ENCODE assay signal across 28 cellular contexts in genomic region chr2:118307864-118308263, GRCh38.
"Had no signal": no experiment of that assay in that cellular context is flagged by ENCODE, and none has a peak within 500 bp of the region (broad histone marks: within the 10 kb centered on the region; RNA-seq: fewer than 3 reads in every experiment).

No MANE protein-coding gene starts in this region.

- H3K9ac ChIP-seq: neural progenitor cell had no signal

- H3K36me3 Mint-ChIP-seq: mesothelial cell of epicardium; naive B cell; neural progenitor cell; stimulated activated memory B cell treated with anti-CD40 and anti-IgM and Interleukin-4, amounts not matched to agents 10 μg/mL and 1 μg/mL and 100 μg/mL, for 72 hours had no signal

- H3K27ac Mint-ChIP-seq: mesothelial cell of epicardium; nephron progenitor cell; neural progenitor cell; progenitor cell of endocrine pancreas; stimulated activated memory B cell treated with anti-CD40 and anti-IgM and Interleukin-4, amounts not matched to agents 10 μg/mL and 1 μg/mL and 100 μg/mL, for 72 hours had no signal

- FAIRE-seq: urothelium cell line had no signal

- H2AFZ ChIP-seq: hepatocyte, neural progenitor cell had no signal

- H3K27ac ChIP-seq: hepatocyte, left ventricle myocardium inferior, neural progenitor cell, neutrophil, ovary, right atrium auricular region, right lobe of liver, stomach, testis, thyroid gland, transverse colon, upper lobe of right lung had no signal

- H3K9me3 ChIP-seq: neutrophil, ovary, right atrium auricular region, right lobe of liver, stomach, testis, thyroid gland, transverse colon, upper lobe of right lung had no signal

- H3K27me3 ChIP-seq: ovary, right atrium auricular region, right lobe of liver, testis, thyroid gland had no signal

- DNase-seq: islet precursor cell; left ventricle myocardium inferior; mesendoderm; naive B cell; nephron progenitor cell; occipital lobe; ovary; right lobe of liver; stimulated activated CD4-positive, alpha-beta T cell treated with anti-CD3 and anti-CD28 coated beads, Interleukin-1b, Interleukin-23, amount 100 ng/mL, for 48 hours; stimulated activated CD4-positive, alpha-beta T cell treated with anti-CD3 and anti-CD28 coated beads, Interleukin-2, amount 100 ng/mL, for 48 hours; stimulated activated CD4-positive, alpha-beta T cell treated with anti-CD3 and anti-CD28 coated beads, Interleukin-4, amount 100 ng/mL, for 4 hours; stimulated activated CD8-positive, alpha-beta memory T cell treated with anti-CD3 and anti-CD28 coated beads, Interleukin-4, amount 100 ng/mL, for 48 hours; stimulated activated naive CD8-positive, alpha-beta T cell treated with anti-CD3 and anti-CD28 coated beads, Interleukin-15, Interleukin-2, amounts not matched to agents 100 U/mL and 50 U/mL, for 24 hours; stomach; testis; thyroid gland; transverse colon; upper lobe of right lung had no signal

- H3K4me3 ChIP-seq: hepatocyte, left ventricle myocardium inferior, lung, neural progenitor cell, ovary, right atrium auricular region, right lobe of liver, smooth muscle cell, stomach, testis, thyroid gland, transverse colon, upper lobe of right lung had no signal

- H3K4me1 ChIP-seq: right lobe of liver, thyroid gland, upper lobe of right lung had no signal

- H3K79me2 ChIP-seq: hepatocyte had no signal

- H3K9me3 Mint-ChIP-seq: mesothelial cell of epicardium; neural progenitor cell; stimulated activated memory B cell treated with anti-CD40 and anti-IgM and Interleukin-4, amounts not matched to agents 10 μg/mL and 1 μg/mL and 100 μg/mL, for 72 hours had no signal

- H3K4me3 Mint-ChIP-seq: mesothelial cell of epicardium; nephron progenitor cell; neural progenitor cell; stimulated activated memory B cell treated with anti-CD40 and anti-IgM and Interleukin-4, amounts not matched to agents 10 μg/mL and 1 μg/mL and 100 μg/mL, for 72 hours had no signal

- ATAC-seq: right lobe of liver; stimulated activated memory B cell treated with anti-CD40 and anti-IgM and Interleukin-4, amounts not matched to agents 10 μg/mL and 1 μg/mL and 100 μg/mL, for 72 hours; stimulated activated naive CD8-positive, alpha-beta T cell treated with anti-CD3 and anti-CD28 coated beads, Interleukin-15, Interleukin-2, amounts not matched to agents 100 U/mL and 50 U/mL, for 24 hours; upper lobe of right lung had no signal

- H3K36me3 ChIP-seq: left ventricle myocardium inferior, neural progenitor cell, neutrophil, ovary, right atrium auricular region, right lobe of liver, stomach, thyroid gland, transverse colon, upper lobe of right lung had no signal

- H3K4me2 ChIP-seq: hepatocyte, neural progenitor cell, smooth muscle cell had no signal
